Comparison of ENCODE assay signal across 10 cellular contexts in genomic region chr12:115871714-115872113, GRCh38.
A peak's percentile ranks its signal among the peaks of the same experiment; 100 is the strongest.
DNase-seq lines count a peak whose midpoint lies in the region; ATAC-seq, FAIRE-seq and TF ChIP-seq lines count a peak whose summit lies in the region.
"Had no signal": no experiment of that assay in that cellular context is flagged by ENCODE, and none has a peak within 500 bp of the region (broad histone marks: within the 10 kb centered on the region; RNA-seq: fewer than 3 reads in every experiment).

No MANE protein-coding gene starts in this region.

- peak overlapping the region; percentile 98 for H3K27ac Mint-ChIP-seq in WTC11
- no peak overlapping the region for H3K27ac Mint-ChIP-seq in activated naive CD8-positive, alpha-beta T cell treated with anti-CD3 and anti-CD28 coated beads for 36 hours
- H3K27ac Mint-ChIP-seq: IgD-negative memory B cell, memory B cell had no signal

- H3K27me3 ChIP-seq in keratinocyte (ENCODE audit: control insufficient read depth, extremely low read depth, insufficient read depth, low read length) = no peaks in the 10 kb centered on the region

- H2AFZ ChIP-seq in keratinocyte (ENCODE audit: control insufficient read depth, low read length) = no peak overlapping the region

- CTCF ChIA-PET in WTC11 (lab: Charles Lee) = interaction anchor here (0.6 to 1.6 kb wide), 6 partner anchors 9 to 75 kb away, joined by 3 to 8 read pairs (median 4); no protein-coding TSS in a partner anchor

- DNase-seq in COLO829 (ENCODE audit: low spot score) = peak; percentile 54
- peak; percentile 4 for DNase-seq in NCI-H1048 (lab: John Stamatoyannopoulos, UW)
- peak; percentile 33 for DNase-seq in WTC11 (ENCODE audit: low spot score)
- peak; percentile 1 for DNase-seq in keratinocyte (ENCODE audit: low read depth, low spot score)
- no peak for DNase-seq in activated effector memory CD4-positive, alpha-beta T cell treated with Interleukin-2 at 50 U/mL for 16 hours
- no peak for DNase-seq in activated naive CD8-positive, alpha-beta T cell treated with anti-CD3 and anti-CD28 coated beads for 36 hours
- no peak for DNase-seq in activated CD4-positive, alpha-beta T cell treated with anti-CD3 and anti-CD28 coated beads, Interleukin-2, amount 50 U/mL, for 4 hours

- no peaks in the 10 kb centered on the region for H3K79me2 ChIP-seq in keratinocyte (ENCODE audit: control insufficient read depth, insufficient read depth, low read length)

- no peaks in the 10 kb centered on the region for H3K36me3 ChIP-seq in keratinocyte (ENCODE audit: control insufficient read depth in 2 of 2, extremely low read depth in 1 of 2, insufficient read depth in 2 of 2, low read length in 2 of 2)

- H3K4me3 ChIP-seq in keratinocyte (ENCODE audit: control insufficient read depth in 2 of 3, extremely low read depth in 1 of 3, insufficient read depth in 2 of 3, low read depth in 1 of 3, low read length in 3 of 3) = no peak overlapping the region

- no peaks in the 10 kb centered on the region for H3K9me1 ChIP-seq in keratinocyte (ENCODE audit: control insufficient read depth, extremely low read depth, insufficient read depth, low read length)

- H3K9me3 ChIP-seq in keratinocyte (ENCODE audit: control insufficient read depth, low read depth, low read length) = no peaks in the 10 kb centered on the region

- no peak for FAIRE-seq in keratinocyte (lab: Jason Lieb, UNC)

- TF ChIP-seq CTCF in WTC11 (IDR thresholded peaks at IDR 0.05) (peak; percentile 80), keratinocyte (optimal IDR thresholded peaks at IDR 0.05 in 1 of 3, IDR thresholded peaks at IDR 0.05 in 1 of 3, conservative IDR thresholded peaks at IDR 0.05 in 1 of 3; ENCODE audit: extremely low read depth in 1 of 3, insufficient read depth in 2 of 3, low read length in 3 of 3) (peak; percentile 29 to 56 (median 40))

- peaks cover 10% of the 10 kb centered on the region for H3K4me1 ChIP-seq in keratinocyte (ENCODE audit: control insufficient read depth, extremely low read depth, insufficient read depth, low read length)

- dilution Hi-C loops in keratinocyte (cut with MboI; ENCODE audit: extremely low pct_ligation_motif_present, low sequenced_read_pairs) = no loop called here

- no peaks in the 10 kb centered on the region for H3K36me3 Mint-ChIP-seq in WTC11
- H3K36me3 Mint-ChIP-seq in activated naive CD8-positive, alpha-beta T cell treated with anti-CD3 and anti-CD28 coated beads for 36 hours = no peaks in the 10 kb centered on the region
- H3K36me3 Mint-ChIP-seq: IgD-negative memory B cell, memory B cell had no signal

- no peak overlapping the region for H3K9ac ChIP-seq in keratinocyte (ENCODE audit: control insufficient read depth, extremely low read depth, insufficient read depth, low read length)

- H3K27me3 Mint-ChIP-seq in WTC11 (ENCODE audit: low read depth) = no peaks in the 10 kb centered on the region
- H3K27me3 Mint-ChIP-seq in activated naive CD8-positive, alpha-beta T cell treated with anti-CD3 and anti-CD28 coated beads for 36 hours = peaks cover 45% of the 10 kb centered on the region

- no peak overlapping the region for H3K4me3 Mint-ChIP-seq in WTC11
- no peak overlapping the region for H3K4me3 Mint-ChIP-seq in activated naive CD8-positive, alpha-beta T cell treated with anti-CD3 and anti-CD28 coated beads for 36 hours
- H3K4me3 Mint-ChIP-seq: IgD-negative memory B cell, memory B cell had no signal

- H4K20me1 ChIP-seq in keratinocyte (ENCODE audit: control insufficient read depth, extremely low read depth, insufficient read depth, low read length) = no peaks in the 10 kb centered on the region

- ATAC-seq in GM21360 (IDR thresholded peaks at IDR 0.05; ENCODE audit: unreplicated experiment) (peak; percentile 68), WTC11 (peak; percentile 86)

- H3K9me3 Mint-ChIP-seq in WTC11 = peaks cover 7% of the 10 kb centered on the region
- no peaks in the 10 kb centered on the region for H3K9me3 Mint-ChIP-seq in activated naive CD8-positive, alpha-beta T cell treated with anti-CD3 and anti-CD28 coated beads for 36 hours

- H3K27ac ChIP-seq in keratinocyte (ENCODE audit: control insufficient read depth, insufficient read depth, low read length) = no peak overlapping the region

- H3K4me1 Mint-ChIP-seq in WTC11 = peaks cover 51% of the 10 kb centered on the region
- H3K4me1 Mint-ChIP-seq in activated naive CD8-positive, alpha-beta T cell treated with anti-CD3 and anti-CD28 coated beads for 36 hours = no peaks in the 10 kb centered on the region
- H3K4me1 Mint-ChIP-seq: memory B cell had no signal

- no peak overlapping the region for H3K4me2 ChIP-seq in keratinocyte (ENCODE audit: control insufficient read depth, extremely low read depth, insufficient read depth, low read depth, low read length)

- POLR2A ChIA-PET in WTC11 (lab: Charles Lee) = interaction anchor here (0.5 to 0.7 kb wide), 2 partner anchors 1134 to 1278 kb away, joined by 3 to 4 read pairs; no protein-coding TSS in a partner anchor

TF ChIP-seq in WTC11, 78 proteins besides CTCF, POLR2A, EP300 and RAD21:
- TF ChIP-seq IRF1 (CRISPR knock-in tag; IDR thresholded peaks at IDR 0.05) (no peak), SMAD3 (CRISPR knock-in tag; IDR thresholded peaks at IDR 0.05; ENCODE audit: borderline replicate concordance) (no peak), ZNF232 (CRISPR knock-in tag; IDR thresholded peaks at IDR 0.05) (no peak), ATF1 (CRISPR knock-in tag; IDR thresholded peaks at IDR 0.05) (no peak), STAT6 (CRISPR knock-in tag; conservative IDR thresholded peaks at IDR 0.05; ENCODE audit: low read depth) (no peak), CREB1 (CRISPR knock-in tag; IDR thresholded peaks at IDR 0.05) (no peak), NFATC4 (CRISPR knock-in tag; IDR thresholded peaks at IDR 0.05) (no peak), EMX1 (CRISPR knock-in tag; IDR thresholded peaks at IDR 0.05) (no peak)

Comparison
In these comparisons a context has a peak if more than half of its experiments do, and no peak if none do; other contexts are left out.
1. DNase-seq: peak in COLO829 (single experiment), NCI-H1048 (single experiment), WTC11 (single experiment) and keratinocyte (single experiment); none in activated effector memory CD4-positive, alpha-beta T cell treated with Interleukin-2 at 50 U/mL for 16 hours (single experiment), activated naive CD8-positive, alpha-beta T cell treated with anti-CD3 and anti-CD28 coated beads for 36 hours (single experiment) and activated CD4-positive, alpha-beta T cell treated with anti-CD3 and anti-CD28 coated beads, Interleukin-2, amount 50 U/mL, for 4 hours (0 of 2).